ENCODE assay signal across 1 cellular context in the genomic region with DNA sequence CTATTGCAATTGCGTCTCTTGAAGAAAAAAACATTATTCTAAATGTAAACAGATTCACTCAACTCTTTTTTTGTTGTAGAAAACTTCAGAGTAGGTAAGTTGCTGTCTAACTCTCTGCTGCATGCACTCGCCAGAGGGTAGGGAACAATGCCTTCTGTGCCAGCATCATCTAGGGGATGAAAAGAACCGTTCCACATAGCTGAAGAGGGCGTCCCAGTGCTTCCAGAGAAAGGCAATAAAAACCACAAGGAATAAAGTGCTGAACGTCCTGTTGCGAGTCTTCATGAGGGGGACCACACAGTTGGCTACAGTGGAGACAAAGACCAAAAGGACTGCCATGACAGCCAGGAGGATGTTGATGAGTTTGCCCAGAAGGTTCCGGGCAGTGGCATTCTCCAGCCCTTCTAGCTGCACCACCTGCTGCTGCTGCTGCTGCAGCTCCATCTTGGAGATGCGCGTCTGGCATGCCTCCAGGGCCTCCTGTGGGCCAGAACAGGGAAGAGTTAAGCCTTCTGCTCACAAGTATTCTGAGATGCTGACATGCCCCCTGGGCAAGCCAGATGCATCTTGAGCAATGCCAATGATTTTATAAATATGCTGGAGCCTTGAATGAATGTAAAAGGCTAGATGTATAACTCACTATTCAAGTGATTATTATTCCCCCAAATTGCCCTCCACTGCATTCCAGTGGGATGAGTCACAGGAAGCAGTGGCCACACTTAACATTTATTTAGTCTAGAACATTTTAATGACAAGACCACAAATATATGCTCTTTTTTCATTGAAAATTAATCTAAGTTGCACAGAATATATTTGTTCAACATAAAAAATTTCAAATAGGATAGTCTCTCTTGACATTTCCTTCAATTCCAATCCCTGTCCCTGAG.
TF ChIP-seq lines count a peak whose summit lies in the region.

No MANE protein-coding gene starts in this region.

TF ChIP-seq in HEK293, 187 proteins besides CTCF, POLR2A, EP300 and RAD21 (continued from another document):
- TF ChIP-seq, protein P1, sequence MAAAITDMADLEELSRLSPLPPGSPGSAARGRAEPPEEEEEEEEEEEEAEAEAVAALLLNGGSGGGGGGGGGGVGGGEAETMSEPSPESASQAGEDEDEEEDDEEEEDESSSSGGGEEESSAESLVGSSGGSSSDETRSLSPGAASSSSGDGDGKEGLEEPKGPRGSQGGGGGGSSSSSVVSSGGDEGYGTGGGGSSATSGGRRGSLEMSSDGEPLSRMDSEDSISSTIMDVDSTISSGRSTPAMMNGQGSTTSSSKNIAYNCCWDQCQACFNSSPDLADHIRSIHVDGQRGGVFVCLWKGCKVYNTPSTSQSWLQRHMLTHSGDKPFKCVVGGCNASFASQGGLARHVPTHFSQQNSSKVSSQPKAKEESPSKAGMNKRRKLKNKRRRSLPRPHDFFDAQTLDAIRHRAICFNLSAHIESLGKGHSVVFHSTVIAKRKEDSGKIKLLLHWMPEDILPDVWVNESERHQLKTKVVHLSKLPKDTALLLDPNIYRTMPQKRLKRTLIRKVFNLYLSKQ (tag by site-specific recombination; IDR thresholded peaks at IDR 0.05; ENCODE audit: borderline replicate concordance), result no peak
- TF ChIP-seq REST (tag by site-specific recombination; IDR thresholded peaks at IDR 0.05) (no peak), ZNF223 (tag by site-specific recombination; IDR thresholded peaks at IDR 0.05) (no peak), ZBTB49 (tag by site-specific recombination; IDR thresholded peaks at IDR 0.05; ENCODE audit: low read depth) (no peak), ZNF211 (tag by site-specific recombination; IDR thresholded peaks at IDR 0.05; ENCODE audit: low read depth) (no peak), ZNF221 (tag by site-specific recombination; IDR thresholded peaks at IDR 0.05; ENCODE audit: borderline replicate concordance) (no peak), FEZF1 (tag by site-specific recombination; IDR thresholded peaks at IDR 0.05) (0 out of 2 replicates have a peak, but pooled peaks have one; percentile 19), ZNF311 (tag by site-specific recombination; IDR thresholded peaks at IDR 0.05; ENCODE audit: borderline replicate concordance) (no peak), ZSCAN4 (tag by site-specific recombination; IDR thresholded peaks at IDR 0.05) (no peak), ZNF560 (tag by site-specific recombination; IDR thresholded peaks at IDR 0.05; ENCODE audit: borderline replicate concordance) (no peak), ZNF626 (tag by site-specific recombination; IDR thresholded peaks at IDR 0.05) (no peak), ZXDB (tag by site-specific recombination; IDR thresholded peaks at IDR 0.05) (no peak), ZBTB17 (tag by site-specific recombination; IDR thresholded peaks at IDR 0.05) (peak; percentile 23; the same call in 1 of the 2 replicates), ZNF394 (tag by site-specific recombination; IDR thresholded peaks at IDR 0.05; ENCODE audit: borderline replicate concordance) (no peak), SCRT2 (tag by site-specific recombination; IDR thresholded peaks at IDR 0.05) (peak; percentile 87), ZEB2 (tag by site-specific recombination; IDR thresholded peaks at IDR 0.05) (no peak), SP7 (tag by site-specific recombination; IDR thresholded peaks at IDR 0.05) (0 out of 2 replicates have a peak, but pooled peaks have one; percentile 12), ZNF23 (tag by site-specific recombination; IDR thresholded peaks at IDR 0.05; ENCODE audit: borderline replicate concordance) (no peak), SCRT1 (tag by site-specific recombination; IDR thresholded peaks at IDR 0.05; ENCODE audit: borderline replicate concordance) (peak; percentile 54; the same call in 1 of the 2 replicates), ZNF561 (tag by site-specific recombination; IDR thresholded peaks at IDR 0.05; ENCODE audit: borderline replicate concordance) (no peak), HOXA7 (CRISPR knock-in tag; IDR thresholded peaks at IDR 0.05; ENCODE audit: borderline replicate concordance) (no peak), GFI1B (tag by site-specific recombination; IDR thresholded peaks at IDR 0.05) (no peak), ZNF548 (tag by site-specific recombination; IDR thresholded peaks at IDR 0.05) (no peak), ZNF169 (tag by site-specific recombination; IDR thresholded peaks at IDR 0.05) (no peak), ZNF433 (tag by site-specific recombination; IDR thresholded peaks at IDR 0.05; ENCODE audit: low read depth) (no peak), ZIC2 (tag by site-specific recombination; IDR thresholded peaks at IDR 0.05) (peak; percentile 54), ZSCAN23 (tag by site-specific recombination; IDR thresholded peaks at IDR 0.05) (no peak), ZNF544 (tag by site-specific recombination; IDR thresholded peaks at IDR 0.05) (no peak), ZNF837 (tag by site-specific recombination; IDR thresholded peaks at IDR 0.05) (no peak), KLF9 (tag by site-specific recombination; IDR thresholded peaks at IDR 0.05; ENCODE audit: low read depth) (no peak), ZNF704 (tag by site-specific recombination; IDR thresholded peaks at IDR 0.05) (no peak), BCL11B (tag by site-specific recombination; IDR thresholded peaks at IDR 0.05; ENCODE audit: low read depth) (no peak), ZNF302 (tag by site-specific recombination; IDR thresholded peaks at IDR 0.05; ENCODE audit: low read depth) (no peak), MEIS1 (CRISPR knock-in tag; IDR thresholded peaks at IDR 0.05; ENCODE audit: borderline replicate concordance) (no peak), HOXD13 (CRISPR knock-in tag; IDR thresholded peaks at IDR 0.05; ENCODE audit: borderline replicate concordance) (no peak), ZNF473 (tag by site-specific recombination; IDR thresholded peaks at IDR 0.05) (no peak), ZNF133 (tag by site-specific recombination; IDR thresholded peaks at IDR 0.05) (no peak), ZBTB1 (tag by site-specific recombination; IDR thresholded peaks at IDR 0.05) (no peak), ZNF16 (tag by site-specific recombination; IDR thresholded peaks at IDR 0.05; ENCODE audit: low read depth) (no peak)
- TF ChIP-seq, protein P2, sequence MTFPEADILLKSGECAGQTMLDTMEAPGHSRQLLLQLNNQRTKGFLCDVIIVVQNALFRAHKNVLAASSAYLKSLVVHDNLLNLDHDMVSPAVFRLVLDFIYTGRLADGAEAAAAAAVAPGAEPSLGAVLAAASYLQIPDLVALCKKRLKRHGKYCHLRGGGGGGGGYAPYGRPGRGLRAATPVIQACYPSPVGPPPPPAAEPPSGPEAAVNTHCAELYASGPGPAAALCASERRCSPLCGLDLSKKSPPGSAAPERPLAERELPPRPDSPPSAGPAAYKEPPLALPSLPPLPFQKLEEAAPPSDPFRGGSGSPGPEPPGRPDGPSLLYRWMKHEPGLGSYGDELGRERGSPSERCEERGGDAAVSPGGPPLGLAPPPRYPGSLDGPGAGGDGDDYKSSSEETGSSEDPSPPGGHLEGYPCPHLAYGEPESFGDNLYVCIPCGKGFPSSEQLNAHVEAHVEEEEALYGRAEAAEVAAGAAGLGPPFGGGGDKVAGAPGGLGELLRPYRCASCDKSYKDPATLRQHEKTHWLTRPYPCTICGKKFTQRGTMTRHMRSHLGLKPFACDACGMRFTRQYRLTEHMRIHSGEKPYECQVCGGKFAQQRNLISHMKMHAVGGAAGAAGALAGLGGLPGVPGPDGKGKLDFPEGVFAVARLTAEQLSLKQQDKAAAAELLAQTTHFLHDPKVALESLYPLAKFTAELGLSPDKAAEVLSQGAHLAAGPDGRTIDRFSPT (tag by site-specific recombination; IDR thresholded peaks at IDR 0.05), result peak; percentile 39; the same call in 1 of the 2 replicates
- TF ChIP-seq, protein P3, sequence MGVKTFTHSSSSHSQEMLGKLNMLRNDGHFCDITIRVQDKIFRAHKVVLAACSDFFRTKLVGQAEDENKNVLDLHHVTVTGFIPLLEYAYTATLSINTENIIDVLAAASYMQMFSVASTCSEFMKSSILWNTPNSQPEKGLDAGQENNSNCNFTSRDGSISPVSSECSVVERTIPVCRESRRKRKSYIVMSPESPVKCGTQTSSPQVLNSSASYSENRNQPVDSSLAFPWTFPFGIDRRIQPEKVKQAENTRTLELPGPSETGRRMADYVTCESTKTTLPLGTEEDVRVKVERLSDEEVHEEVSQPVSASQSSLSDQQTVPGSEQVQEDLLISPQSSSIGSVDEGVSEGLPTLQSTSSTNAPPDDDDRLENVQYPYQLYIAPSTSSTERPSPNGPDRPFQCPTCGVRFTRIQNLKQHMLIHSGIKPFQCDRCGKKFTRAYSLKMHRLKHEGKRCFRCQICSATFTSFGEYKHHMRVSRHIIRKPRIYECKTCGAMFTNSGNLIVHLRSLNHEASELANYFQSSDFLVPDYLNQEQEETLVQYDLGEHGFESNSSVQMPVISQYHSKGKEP (tag by site-specific recombination; IDR thresholded peaks at IDR 0.05), result peak; percentile 94
- TF ChIP-seq, protein P4, sequence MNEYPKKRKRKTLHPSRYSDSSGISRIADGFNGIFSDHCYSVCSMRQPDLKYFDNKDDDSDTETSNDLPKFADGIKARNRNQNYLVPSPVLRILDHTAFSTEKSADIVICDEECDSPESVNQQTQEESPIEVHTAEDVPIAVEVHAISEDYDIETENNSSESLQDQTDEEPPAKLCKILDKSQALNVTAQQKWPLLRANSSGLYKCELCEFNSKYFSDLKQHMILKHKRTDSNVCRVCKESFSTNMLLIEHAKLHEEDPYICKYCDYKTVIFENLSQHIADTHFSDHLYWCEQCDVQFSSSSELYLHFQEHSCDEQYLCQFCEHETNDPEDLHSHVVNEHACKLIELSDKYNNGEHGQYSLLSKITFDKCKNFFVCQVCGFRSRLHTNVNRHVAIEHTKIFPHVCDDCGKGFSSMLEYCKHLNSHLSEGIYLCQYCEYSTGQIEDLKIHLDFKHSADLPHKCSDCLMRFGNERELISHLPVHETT (tag by site-specific recombination; IDR thresholded peaks at IDR 0.05), result no peak
TF ChIP-seq in HEK293: peak in this region for 13.
